ENCODE assay signal across 1 cellular context in genomic region chr12:109093022-109093918, GRCh38.
TF ChIP-seq lines count a peak whose summit lies in the region.

TSS of gene ALKBH2 (minus strand) at chr12:109093472. CDS start at chr12:109092786, 686 bp downstream.

TF ChIP-seq in HepG2, 621 proteins besides CTCF, POLR2A, EP300 and RAD21 (continued from another document and continues in another):
- TF ChIP-seq ZBTB3 (CRISPR knock-in tag; IDR thresholded peaks at IDR 0.05; ENCODE audit: borderline replicate concordance, low read depth): peak; percentile 60; the same call in 1 of the 2 replicates
- TF ChIP-seq CBX1 (IDR thresholded peaks at IDR 0.05; ENCODE audit: low read depth): peak; percentile 96
- TF ChIP-seq ASH2L (IDR thresholded peaks at IDR 0.05; ENCODE audit: insufficient read length, low read depth, low read length): no peak
- TF ChIP-seq MLLT10 (CRISPR knock-in tag; IDR thresholded peaks at IDR 0.05): no peak
- peak; percentile 69 for TF ChIP-seq MAFG (CRISPR knock-in tag; IDR thresholded peaks at IDR 0.05)
- TF ChIP-seq ZNF597 (CRISPR knock-in tag; IDR thresholded peaks at IDR 0.05): no peak
- no peak for TF ChIP-seq CCAR2 (optimal IDR thresholded peaks at IDR 0.05; ENCODE audit: low read depth, low read length)
- TF ChIP-seq DNMT3B (CRISPR knock-in tag; conservative IDR thresholded peaks at IDR 0.05): no peak
- TF ChIP-seq POLR2G (IDR thresholded peaks at IDR 0.05; ENCODE audit: low read depth, low read length): peak; percentile 77
- TF ChIP-seq HMGXB3 (CRISPR knock-in tag; IDR thresholded peaks at IDR 0.05; ENCODE audit: borderline replicate concordance): peak; percentile 69
- 0 out of 2 replicates have a peak, but pooled peaks have one; percentile 59 for TF ChIP-seq ZSCAN22 (CRISPR knock-in tag; IDR thresholded peaks at IDR 0.05)
- peak; percentile 97 for TF ChIP-seq ZNF574 (CRISPR knock-in tag; IDR thresholded peaks at IDR 0.05)
- peak; percentile 84 for TF ChIP-seq KDM4B (CRISPR knock-in tag; IDR thresholded peaks at IDR 0.05)
- no peak for TF ChIP-seq ZBTB8A (CRISPR knock-in tag; IDR thresholded peaks at IDR 0.05; ENCODE audit: borderline replicate concordance, low read depth)
- peak; percentile 85; the same call in 1 of the 2 replicates for TF ChIP-seq NRL (CRISPR knock-in tag; IDR thresholded peaks at IDR 0.05; ENCODE audit: borderline replicate concordance)
- peak; percentile 88 for TF ChIP-seq ZNF841 (CRISPR knock-in tag; IDR thresholded peaks at IDR 0.05; ENCODE audit: borderline replicate concordance)
- no peak for TF ChIP-seq FIP1L1 (IDR thresholded peaks at IDR 0.05; ENCODE audit: borderline replicate concordance, insufficient read depth, low read depth, low read length)
- TF ChIP-seq HMGA1 (CRISPR knock-in tag; conservative IDR thresholded peaks at IDR 0.05): no peak
- TF ChIP-seq ZBTB14 (CRISPR knock-in tag; IDR thresholded peaks at IDR 0.05): no peak; the same call in 1 of the 2 replicates
- no peak for TF ChIP-seq ELK4 (CRISPR knock-in tag; IDR thresholded peaks at IDR 0.05; ENCODE audit: borderline replicate concordance)
- peak; percentile 89 for TF ChIP-seq RXRB (CRISPR knock-in tag; IDR thresholded peaks at IDR 0.05; ENCODE audit: borderline replicate concordance)
- 0 out of 2 replicates have a peak, but pooled peaks have one; percentile 72 for TF ChIP-seq ZNF12 (CRISPR knock-in tag; IDR thresholded peaks at IDR 0.05)
- TF ChIP-seq PPARG (CRISPR knock-in tag; conservative IDR thresholded peaks at IDR 0.05): peak; percentile 72
- peak; percentile 80 for TF ChIP-seq ZNF407 (CRISPR knock-in tag; IDR thresholded peaks at IDR 0.05; ENCODE audit: not compliant biosample characterization)
- peak; percentile 46; the same call in 1 of the 2 replicates for TF ChIP-seq DRAP1 (CRISPR knock-in tag; IDR thresholded peaks at IDR 0.05)
- TF ChIP-seq KLF13 (CRISPR knock-in tag; IDR thresholded peaks at IDR 0.05): peak; percentile 80; the same call in 1 of the 2 replicates
- TF ChIP-seq ARNT (IDR thresholded peaks at IDR 0.05): no peak
- no peak for TF ChIP-seq PBX2 (CRISPR knock-in tag; IDR thresholded peaks at IDR 0.05)
- TF ChIP-seq MAZ (IDR thresholded peaks at IDR 0.05; ENCODE audit: borderline replicate concordance, low read depth, low read length): 0 out of 2 replicates have a peak, but pooled peaks have one; percentile 24
- TF ChIP-seq MAZ (CRISPR knock-in tag; IDR thresholded peaks at IDR 0.05; ENCODE audit: low read depth): peak; percentile 95
- TF ChIP-seq STAT6 (CRISPR knock-in tag; IDR thresholded peaks at IDR 0.05; ENCODE audit: borderline replicate concordance): peak; percentile 91; the same call in 1 of the 2 replicates
- peak; percentile 97 for TF ChIP-seq HOXA3 (CRISPR knock-in tag; IDR thresholded peaks at IDR 0.05)
